1 cellular context compared by ENCODE assay signal in the genomic region with DNA sequence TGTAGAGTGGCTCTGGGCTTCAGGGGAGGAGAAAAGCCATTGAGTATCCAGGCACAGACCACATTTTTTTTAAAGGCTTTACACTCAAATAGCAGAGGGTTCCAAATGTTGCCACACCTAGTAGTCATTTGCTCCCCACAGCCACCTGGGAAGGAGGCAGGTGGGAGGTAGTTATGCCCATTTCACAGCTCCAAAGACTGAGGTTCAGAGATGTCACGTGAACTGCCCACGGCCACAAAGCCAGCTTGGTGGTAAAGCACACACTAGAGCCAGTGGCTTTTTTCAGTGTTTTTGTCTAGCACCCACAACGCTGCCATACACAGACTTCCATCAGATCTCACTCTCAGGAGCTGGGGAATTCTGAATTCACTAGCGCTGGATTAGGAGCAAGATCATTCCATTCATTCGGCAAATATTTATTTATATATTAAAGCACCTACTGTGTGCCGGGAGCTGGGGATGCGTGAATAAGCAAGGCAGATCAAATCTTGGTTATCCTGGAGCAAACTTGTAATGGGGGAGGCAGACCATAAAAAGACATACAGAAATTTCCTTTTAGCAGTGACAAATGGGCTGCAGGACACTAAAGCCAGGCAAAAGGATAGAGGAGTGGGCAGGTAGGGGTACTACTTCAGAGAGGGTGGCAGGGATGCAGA.
TF ChIP-seq lines count a peak whose summit lies in the region.

No MANE protein-coding gene starts in this region.

TF ChIP-seq in HepG2, 621 proteins besides CTCF, POLR2A, EP300 and RAD21 (continued from another document):
- TF ChIP-seq ZKSCAN1 (IDR thresholded peaks at IDR 0.05; ENCODE audit: low read length) (peak; percentile 54; the same call in 1 of the 2 replicates), KDM2A (CRISPR knock-in tag; IDR thresholded peaks at IDR 0.05; ENCODE audit: borderline replicate concordance, low read depth) (no peak), DNMT3B (CRISPR knock-in tag; conservative IDR thresholded peaks at IDR 0.05) (no peak)
TF ChIP-seq in HepG2: peak in this region for 2.
